Comparison of ENCODE assay signal across 7 cellular contexts in genomic region chr5:175968381-175968780, GRCh38. TPM values are rescaled to one million over a fixed set of nuclear protein-coding genes. Genes with fewer than 3 reads are reported as not detected.
DNase-seq lines count a peak whose midpoint lies in the region; ATAC-seq and TF ChIP-seq lines count a peak whose summit lies in the region.
"Not testable (repeated sequence)": the region's sequence is repeated elsewhere in the genome, so short reads cannot be mapped to it uniquely, and the experiment has no call there.

No MANE protein-coding gene starts in this region.

- not testable (repeated sequence) for DNase-seq in GM23338 (ENCODE audit: low spot score); choroid plexus epithelial cell (ENCODE audit: low read depth); immature natural killer cell; ovary

- not testable (repeated sequence) for H3F3A ChIP-seq in GM23338 (replicated peaks; ENCODE audit: low read depth); SU-DHL-6 (ENCODE audit: insufficient read depth)

- H3K27me3 Mint-ChIP-seq in GM23338 (ENCODE audit: insufficient read depth, low read depth, poor library complexity); immature natural killer cell (ENCODE audit: low read depth in 3 of 3): not testable (repeated sequence)

- H3K36me3 Mint-ChIP-seq in GM23338 (ENCODE audit: low read depth); immature natural killer cell: not testable (repeated sequence)

- not testable (repeated sequence) for H3K9me2 ChIP-seq in GM23338 (ENCODE audit: insufficient read depth); SU-DHL-6 (replicated peaks; ENCODE audit: insufficient read depth, low read length)

- peak overlapping the region; percentile 88 for H3K4me3 ChIP-seq in GM23338
- H3K4me3 ChIP-seq in SU-DHL-6 (ENCODE audit: insufficient read depth, low read length, poor library complexity, severe bottlenecking), result not testable (repeated sequence)
- peak overlapping the region; percentile 66 for H3K4me3 ChIP-seq in choroid plexus epithelial cell (ENCODE audit: low read depth, low read length)
- peak overlapping the region; percentile 94 for H3K4me3 ChIP-seq in ovary

- not testable (repeated sequence) for TF ChIP-seq POLR2A in ovary (IDR thresholded peaks at IDR 0.05)

- not testable (repeated sequence) for H3K4me1 Mint-ChIP-seq in GM23338, immature natural killer cell

- peak overlapping the region; percentile 74 for H3K4me2 ChIP-seq in GM23338
- peak overlapping the region; percentile 47 for H3K4me2 ChIP-seq in SU-DHL-6 (ENCODE audit: low read depth, low read length, poor library complexity, severe bottlenecking)

- not testable (repeated sequence) for H3K9me3 Mint-ChIP-seq in GM23338, immature natural killer cell

- WGBS in ovary, 3 donors, result 2 to 4% (median 2%) methylated on average over 4 to 6 of the region's 6 CpGs

- not testable (repeated sequence) for H3K27ac ChIP-seq in GM23338 (ENCODE audit: low read depth); SU-DHL-6 (ENCODE audit: low read depth, low read length); ovary

- ATAC-seq in GM18868 (IDR thresholded peaks at IDR 0.05; ENCODE audit: unreplicated experiment) (peak; percentile 26), GM23338 (peak; percentile 52), HG03280 (IDR thresholded peaks at IDR 0.05; ENCODE audit: unreplicated experiment) (peak; percentile 31)

- H3K79me2 ChIP-seq in GM23338 (replicated peaks; ENCODE audit: insufficient read depth); SU-DHL-6 (ENCODE audit: insufficient read depth, low read length): not testable (repeated sequence)

- not testable (repeated sequence) for H2AFZ ChIP-seq in GM23338; SU-DHL-6 (ENCODE audit: low read depth, low read length, severe bottlenecking)

- H3K27me3 ChIP-seq in GM23338 (ENCODE audit: insufficient read depth); SU-DHL-6 (ENCODE audit: low read length); ovary: not testable (repeated sequence)

- not testable (repeated sequence) for TF ChIP-seq EP300 in ovary (IDR thresholded peaks at IDR 0.05)

- H3K27ac Mint-ChIP-seq in GM23338, immature natural killer cell: not testable (repeated sequence)

- TF ChIP-seq CTCF in GM23338 (conservative IDR thresholded peaks at IDR 0.05; ENCODE audit: low read depth in 2 of 2); SU-DHL-6 (IDR thresholded peaks at IDR 0.05; ENCODE audit: insufficient read depth, low read length, poor library complexity, severe bottlenecking); choroid plexus epithelial cell (conservative IDR thresholded peaks at IDR 0.05; ENCODE audit: low read depth, low read length); ovary (IDR thresholded peaks at IDR 0.05): not testable (repeated sequence)

- H3K4me1 ChIP-seq in GM23338 (ENCODE audit: insufficient read depth); ovary (ENCODE audit: insufficient read depth): not testable (repeated sequence)

- H3K9ac ChIP-seq in SU-DHL-6 (ENCODE audit: low read length), result 0 out of 2 replicates have a peak overlapping the region, but pooled peaks have one; percentile 61

- H4K20me1 ChIP-seq in GM23338 (replicated peaks; ENCODE audit: insufficient read depth); SU-DHL-6 (ENCODE audit: low read depth, low read length): not testable (repeated sequence)

- intact Hi-C loops in ovary (cut with DNase I), result not testable (repeated sequence)

- H3K9me3 ChIP-seq in SU-DHL-6 (ENCODE audit: insufficient read depth, low read length); ovary: not testable (repeated sequence)

- H3K4me3 Mint-ChIP-seq in GM23338, result peak overlapping the region; percentile 47; the same call in 1 of the 3 replicates
- peak overlapping the region in 3 of 5 donors; percentile 29 to 86 (median 77) for H3K4me3 Mint-ChIP-seq in immature natural killer cell

- H3K36me3 ChIP-seq in GM23338 (ENCODE audit: insufficient read depth); SU-DHL-6 (ENCODE audit: low read length); ovary: not testable (repeated sequence)

RNA-seq across cellular contexts. Expression of gene THOC3, which starts 0.3 kb away (rescaled TPM):
- 146 and 152 TPM in 2 replicates for total RNA-seq in GM23338 (2014; rRNA removed; shearing (Covaris generic))
- polyA plus RNA-seq in GM23338 (2016; fragmentation: Nextera tagmentation; extraction: Ambion mirVana) (66.7 and 66.9 TPM in 2 replicates), immature natural killer cell (10 to 100 TPM; 48.8 to 71.5 (median 52.0) TPM), ovary (10 to 100 TPM; 28.0 to 47.9 TPM)
- 10 to 100 TPM; 21.3 to 53.9 (median 32.5) TPM for total RNA-seq in ovary
